21 cellular contexts compared by ENCODE assay signal in the genomic region with DNA sequence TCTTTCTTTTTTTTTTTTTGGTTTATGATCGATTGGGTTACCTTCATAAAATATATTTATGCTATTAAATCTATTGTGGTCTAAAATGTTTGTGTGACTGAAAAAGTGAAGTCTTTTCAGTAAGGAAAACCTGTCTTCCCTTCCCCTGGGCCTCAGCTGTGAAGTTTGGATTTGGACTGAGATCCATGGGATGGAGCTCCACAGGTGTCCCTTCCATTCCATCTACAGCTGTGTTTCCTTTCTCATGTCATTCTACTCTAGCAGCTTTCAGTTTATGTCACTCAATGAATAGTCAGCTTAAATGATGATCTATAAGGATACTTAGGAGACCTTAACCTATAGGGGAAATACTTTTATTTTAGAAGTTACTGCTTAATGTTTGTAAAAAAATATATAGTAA.
"Had no signal": no experiment of that assay in that cellular context is flagged by ENCODE, and none has a peak within 500 bp of the region (broad histone marks: within the 10 kb centered on the region; RNA-seq: fewer than 3 reads in every experiment).

No MANE protein-coding gene starts in this region.

- H3K27me3 ChIP-seq: body of pancreas, colonic mucosa, sigmoid colon, spleen, upper lobe of right lung had no signal

- ATAC-seq: body of pancreas; naive thymus-derived CD4-positive, alpha-beta T cell; stimulated activated naive B cell treated with anti-CD40 and anti-IgM and Interleukin-4, amounts not matched to agents 10 μg/mL and 1 μg/mL and 100 μg/mL, for 72 hours; upper lobe of right lung had no signal

- H3K9ac ChIP-seq: parathyroid adenoma had no signal

- H3K36me3 ChIP-seq: colonic mucosa had no signal

- H3K27ac ChIP-seq: body of pancreas, colonic mucosa, left ventricle myocardium inferior, parathyroid adenoma, spleen, upper lobe of right lung had no signal

- H3K27ac Mint-ChIP-seq: activated CD4-positive, alpha-beta memory T cell treated with anti-CD3 and anti-CD28 coated beads, Interleukin-2, amount 10 ng/mL, durations not matched to agents 7 days and 5 days; activated naive CD8-positive, alpha-beta T cell treated with anti-CD3 and anti-CD28 coated beads, Interleukin-2, amount 10 ng/mL, durations not matched to agents 7 days and 5 days; activated T-helper 1 cell treated with anti-CD3 and anti-CD28 coated beads, Interleukin-12 subunit alpha, Interleukin-12 subunit beta, Interleukin-2, Interleukin-4 antibody, amounts not matched to agents 30 ng/mL and 10 ng/mL and 1 ng/mL, durations not matched to agents 14 hours and 24 hours and 36 hours; stimulated activated naive B cell treated with anti-CD40 and anti-IgM and Interleukin-4, amounts not matched to agents 10 μg/mL and 1 μg/mL and 100 μg/mL, for 72 hours; T-helper 2 cell treated with Interferon-gamma antibody and Interleukin-4, amounts not matched to agents 5 μg/mL and 100 μg/mL, for 36 hours had no signal

- H3K4me3 Mint-ChIP-seq: activated CD4-positive, alpha-beta memory T cell treated with anti-CD3 and anti-CD28 coated beads, Interleukin-2, amount 10 ng/mL, durations not matched to agents 7 days and 5 days; activated naive CD8-positive, alpha-beta T cell treated with anti-CD3 and anti-CD28 coated beads, Interleukin-2, amount 10 ng/mL, durations not matched to agents 7 days and 5 days; activated T-helper 1 cell treated with anti-CD3 and anti-CD28 coated beads, Interleukin-12 subunit alpha, Interleukin-12 subunit beta, Interleukin-2, Interleukin-4 antibody, amounts not matched to agents 30 ng/mL and 10 ng/mL and 1 ng/mL, durations not matched to agents 14 hours and 24 hours and 36 hours; naive thymus-derived CD4-positive, alpha-beta T cell; stimulated activated naive B cell treated with anti-CD40 and anti-IgM and Interleukin-4, amounts not matched to agents 10 μg/mL and 1 μg/mL and 100 μg/mL, for 72 hours; T-helper 2 cell treated with Interferon-gamma antibody and Interleukin-4, amounts not matched to agents 5 μg/mL and 100 μg/mL, for 36 hours had no signal

- H3K27me3 Mint-ChIP-seq: activated CD4-positive, alpha-beta memory T cell treated with anti-CD3 and anti-CD28 coated beads, Interleukin-2, amount 10 ng/mL, durations not matched to agents 7 days and 5 days; activated naive CD8-positive, alpha-beta T cell treated with anti-CD3 and anti-CD28 coated beads, Interleukin-2, amount 10 ng/mL, durations not matched to agents 7 days and 5 days; naive thymus-derived CD4-positive, alpha-beta T cell; stimulated activated naive B cell treated with anti-CD40 and anti-IgM and Interleukin-4, amounts not matched to agents 10 μg/mL and 1 μg/mL and 100 μg/mL, for 72 hours had no signal

- H3K4me1 Mint-ChIP-seq: activated CD4-positive, alpha-beta memory T cell treated with anti-CD3 and anti-CD28 coated beads, Interleukin-2, amount 10 ng/mL, durations not matched to agents 7 days and 5 days; stimulated activated naive B cell treated with anti-CD40 and anti-IgM and Interleukin-4, amounts not matched to agents 10 μg/mL and 1 μg/mL and 100 μg/mL, for 72 hours had no signal

- DNase-seq: activated CD4-positive, alpha-beta memory T cell treated with anti-CD3 and anti-CD28 coated beads, Interleukin-2, amount 10 ng/mL, durations not matched to agents 7 days and 5 days; activated CD4-positive, alpha-beta T cell treated with anti-CD3 and anti-CD28 coated beads for 48 hours; activated CD4-positive, CD25-positive, alpha-beta regulatory T cell; activated CD8-positive, alpha-beta memory T cell treated with anti-CD3 and anti-CD28 coated beads, Interleukin-2, amount 50 U/mL, for 4 hours; activated naive CD8-positive, alpha-beta T cell treated with anti-CD3 and anti-CD28 coated beads, Interleukin-2, amount 10 ng/mL, durations not matched to agents 7 days and 5 days; body of pancreas; central memory CD4-positive, alpha-beta T cell; colonic mucosa; erythroblast; foreskin melanocyte; left ventricle myocardium inferior; naive thymus-derived CD4-positive, alpha-beta T cell; sigmoid colon; spleen; stimulated activated CD4-positive, alpha-beta T cell treated with anti-CD3 and anti-CD28 coated beads, Interleukin-4, amount 100 ng/mL, for 4 hours; stimulated activated naive B cell treated with anti-CD40 and anti-IgM and Interleukin-4, amounts not matched to agents 10 μg/mL and 1 μg/mL and 100 μg/mL, for 72 hours; upper lobe of right lung had no signal

- H3K4me3 ChIP-seq: body of pancreas, colonic mucosa, left ventricle myocardium inferior, sigmoid colon, spleen, upper lobe of right lung had no signal

- FAIRE-seq: endometrium had no signal

- H3K9me3 Mint-ChIP-seq: activated CD4-positive, alpha-beta memory T cell treated with anti-CD3 and anti-CD28 coated beads, Interleukin-2, amount 10 ng/mL, durations not matched to agents 7 days and 5 days; activated naive CD8-positive, alpha-beta T cell treated with anti-CD3 and anti-CD28 coated beads, Interleukin-2, amount 10 ng/mL, durations not matched to agents 7 days and 5 days; activated T-helper 1 cell treated with anti-CD3 and anti-CD28 coated beads, Interleukin-12 subunit alpha, Interleukin-12 subunit beta, Interleukin-2, Interleukin-4 antibody, amounts not matched to agents 30 ng/mL and 10 ng/mL and 1 ng/mL, durations not matched to agents 14 hours and 24 hours and 36 hours; naive thymus-derived CD4-positive, alpha-beta T cell; stimulated activated naive B cell treated with anti-CD40 and anti-IgM and Interleukin-4, amounts not matched to agents 10 μg/mL and 1 μg/mL and 100 μg/mL, for 72 hours; T-helper 2 cell treated with Interferon-gamma antibody and Interleukin-4, amounts not matched to agents 5 μg/mL and 100 μg/mL, for 36 hours had no signal

- H3K4me1 ChIP-seq: body of pancreas, colonic mucosa, upper lobe of right lung had no signal

- H2AFZ ChIP-seq: parathyroid adenoma had no signal

- H3K9me3 ChIP-seq: body of pancreas, colonic mucosa, left ventricle myocardium inferior, sigmoid colon, spleen, upper lobe of right lung had no signal
